9 cellular contexts compared by ENCODE assay signal in the genomic region with DNA sequence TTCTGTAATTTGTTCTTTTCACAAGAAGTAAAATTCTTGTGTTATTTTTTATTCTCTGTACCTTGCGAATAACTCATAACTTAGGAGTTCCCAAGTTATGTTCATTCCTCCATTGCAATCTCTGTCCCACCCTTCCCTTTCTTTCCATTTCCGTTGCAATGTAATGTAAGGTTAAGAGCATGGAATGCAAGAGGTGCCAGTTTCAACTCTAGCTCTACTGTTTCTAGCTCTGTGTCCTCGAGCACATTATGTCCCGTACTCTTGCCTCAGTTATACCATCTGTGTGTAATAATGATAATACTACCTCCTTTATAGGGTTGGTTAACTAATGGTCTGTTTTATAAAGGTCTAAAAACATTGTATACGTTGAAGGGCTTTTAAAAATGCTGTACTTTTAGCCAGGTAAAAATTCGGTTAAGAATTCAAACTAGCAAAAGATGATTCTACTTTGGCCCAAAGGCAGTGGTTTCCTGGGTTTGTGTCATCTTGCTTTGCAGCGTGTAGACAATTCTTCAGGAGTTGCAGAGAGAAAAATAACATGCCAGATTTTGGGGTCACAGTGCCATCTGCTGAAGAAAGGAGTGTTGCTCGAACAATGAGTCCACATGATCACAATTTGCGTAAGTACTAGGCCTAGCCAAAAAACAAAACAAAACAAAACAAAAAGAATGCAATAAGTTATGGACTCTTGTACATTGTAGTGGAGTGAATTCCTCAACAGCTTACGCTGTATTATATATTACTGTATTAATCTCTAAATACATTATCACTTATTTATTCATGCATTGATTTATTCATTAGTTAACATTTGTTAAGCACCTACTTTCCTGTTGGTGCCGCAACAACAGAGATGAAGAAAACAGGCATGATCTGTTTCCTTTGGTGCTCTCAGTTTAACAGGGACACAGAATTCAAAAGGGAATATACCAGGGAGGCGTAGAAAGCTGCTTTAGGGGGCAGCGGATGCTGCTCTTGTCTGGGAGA.
DNase-seq lines count a peak whose midpoint lies in the region; ATAC-seq and TF ChIP-seq lines count a peak whose summit lies in the region.
"Had no signal": no experiment of that assay in that cellular context is flagged by ENCODE, and none has a peak within 500 bp of the region (broad histone marks: within the 10 kb centered on the region; RNA-seq: fewer than 3 reads in every experiment).

No MANE protein-coding gene starts in this region.

- ATAC-seq in HG02759 (IDR thresholded peaks at IDR 0.05; ENCODE audit: unreplicated experiment) (no peak), GM19397 (IDR thresholded peaks at IDR 0.05; ENCODE audit: unreplicated experiment) (no peak)

- no peak overlapping the region for H3K4me3 ChIP-seq in choroid plexus epithelial cell (ENCODE audit: low read depth, low read length)
- H3K4me3 ChIP-seq in retinal pigment epithelial cell (ENCODE audit: low read length) = no peak overlapping the region

- TF ChIP-seq CTCF in choroid plexus epithelial cell (conservative IDR thresholded peaks at IDR 0.05; ENCODE audit: low read depth, low read length) (peak; percentile 65), retinal pigment epithelial cell (conservative IDR thresholded peaks at IDR 0.05; ENCODE audit: low read depth, low read length) (peak; percentile 65)

- DNase-seq in DMS53 (lab: John Stamatoyannopoulos, UW) (peak; percentile 58), DMS53 treated with DMSO at 0.1 percent for 48 hours (lab: John Stamatoyannopoulos, UW; ENCODE audit: unreplicated experiment) (no peak), NCI-H524 treated with DMSO at 0.1 percent for 48 hours (lab: John Stamatoyannopoulos, UW) (peak; percentile 8), choroid plexus epithelial cell (ENCODE audit: low read depth) (peak; percentile 84), retinal pigment epithelial cell (ENCODE audit: low read depth) (no peak), dedifferentiated amniotic fluid mesenchymal stem cell (ENCODE audit: extremely low spot score) (no peak)
- DNase-seq: NCI-H2227 treated with DMSO at 0.1 percent for 48 hours had no signal

Comparison
In these comparisons a context has a peak if more than half of its experiments do, and no peak if none do; other contexts are left out.
1. DNase-seq: peak in DMS53 (single experiment), NCI-H524 treated with DMSO at 0.1 percent for 48 hours (single experiment) and choroid plexus epithelial cell (single experiment); none in DMS53 treated with DMSO at 0.1 percent for 48 hours (single experiment), retinal pigment epithelial cell (single experiment) and dedifferentiated amniotic fluid mesenchymal stem cell (single experiment).